ENCODE assay signal across 16 cellular contexts in the genomic region with DNA sequence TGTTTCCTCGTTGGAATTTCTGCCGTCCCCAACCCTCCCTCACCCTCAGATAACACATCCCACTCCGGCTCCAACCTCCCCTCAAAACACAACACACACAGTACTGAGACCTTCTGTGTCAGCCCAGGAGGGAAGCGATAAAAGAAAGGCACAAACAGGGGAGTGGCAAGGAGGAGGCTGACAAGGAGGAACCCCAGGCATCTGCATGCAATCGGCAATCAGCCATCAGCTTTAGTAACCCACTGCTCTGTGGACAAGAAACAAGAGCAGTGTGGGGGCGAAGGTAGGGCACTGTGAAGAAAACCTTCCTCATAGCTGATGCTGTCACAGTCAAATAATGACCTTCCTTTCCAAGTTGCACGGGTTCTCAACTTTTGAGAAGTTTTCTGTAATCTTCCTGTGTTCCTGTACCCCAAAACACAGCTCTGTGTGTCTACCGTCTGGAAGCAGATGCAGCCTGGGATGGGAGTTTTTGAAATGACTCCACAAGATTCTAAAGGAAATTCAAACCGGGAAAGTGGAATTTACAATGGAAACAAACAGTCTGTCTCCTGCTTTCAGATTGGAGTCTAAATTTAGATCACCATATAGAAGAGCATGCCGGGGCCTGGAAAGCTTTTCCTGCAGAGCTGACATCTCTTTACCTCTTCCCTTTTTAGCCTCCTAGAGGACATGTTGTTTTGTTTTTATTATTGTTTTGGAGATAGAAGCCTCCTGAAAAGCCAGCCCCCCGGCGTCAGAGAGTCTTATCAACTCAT. TPM values are rescaled to one million over a fixed set of nuclear protein-coding genes. Genes with fewer than 3 reads are reported as not detected.
DNase-seq lines count a peak whose midpoint lies in the region; ATAC-seq and TF ChIP-seq lines count a peak whose summit lies in the region.
"Had no signal": no experiment of that assay in that cellular context is flagged by ENCODE, and none has a peak within 500 bp of the region (broad histone marks: within the 10 kb centered on the region; RNA-seq: fewer than 3 reads in every experiment).

No MANE protein-coding gene starts in this region.

- H3K4me3 ChIP-seq in GM23248 (no peak overlapping the region), right cardiac atrium (ENCODE audit: low read length) (no peak overlapping the region), aorta (ENCODE audit: low read length in 2 of 2) (no peak overlapping the region)
- H3K4me3 ChIP-seq: Peyer's patch had no signal

- intact Hi-C loops in right cardiac atrium (cut with DNase I) (no loop called here), aorta (cut with DNase I) (no loop called here)

- no peaks in the 10 kb centered on the region for H3K79me2 ChIP-seq in GM23248 (ENCODE audit: insufficient read depth)

- no peaks in the 10 kb centered on the region for H3K36me3 Mint-ChIP-seq in progenitor cell of endocrine pancreas (ENCODE audit: insufficient read depth)
- H3K36me3 Mint-ChIP-seq: CD4-positive, alpha-beta memory T cell had no signal

- H3K4me1 Mint-ChIP-seq in progenitor cell of endocrine pancreas (ENCODE audit: low read depth): peaks cover 14% of the 10 kb centered on the region

- H3F3A ChIP-seq in GM23248 (ENCODE audit: insufficient read depth): no peaks in the 10 kb centered on the region

- in situ Hi-C loops in GM23248 (cut with MboI): loop anchor here (25.0 kb wide), 1 partner anchor 92 kb away; no protein-coding TSS in a partner anchor

- WGBS in GM23248 (ENCODE audit: low coverage in 1 of 2, low lambda C conversion rate in 2 of 2, missing lambda C conversion rate in 2 of 2), 2 experiments: 71 to 72% methylated on average over 12 of the region's 12 CpGs
- WGBS in right cardiac atrium: 17% methylated on average over 12 of the region's 12 CpGs
- WGBS in aorta, 2 donors: 14% methylated on average over 12 of the region's 12 CpGs

- ATAC-seq in right cardiac atrium (peak; percentile 40 to 71), aorta (ENCODE audit: low FRiP score) (no peak)
- ATAC-seq: stimulated activated naive CD8-positive, alpha-beta T cell treated with anti-CD3 and anti-CD28 coated beads, Interleukin-15, Interleukin-2, amounts not matched to agents 100 U/mL and 50 U/mL, for 24 hours had no signal

- H3K27ac ChIP-seq in GM23248 (no peak overlapping the region), right cardiac atrium (ENCODE audit: low read length) (peak overlapping the region; percentile 9), aorta (ENCODE audit: low read depth in 1 of 2, low read length in 2 of 2) (peak overlapping the region in 1 of 2 donors; percentile 58)
- H3K27ac ChIP-seq: WERI-Rb-1 had no signal

- no peaks in the 10 kb centered on the region for H3K27me3 Mint-ChIP-seq in progenitor cell of endocrine pancreas
- H3K27me3 Mint-ChIP-seq: CD4-positive, alpha-beta memory T cell had no signal

- H3K4me1 ChIP-seq in GM23248 (ENCODE audit: insufficient read depth) (peaks cover 9% of the 10 kb centered on the region), right cardiac atrium (ENCODE audit: control insufficient read depth, insufficient read depth, low read length) (peaks cover 2% of the 10 kb centered on the region), aorta (ENCODE audit: control insufficient read depth in 1 of 2, insufficient read depth in 2 of 2, low read length in 2 of 2) (peaks cover 3% of the 10 kb centered on the region in 2 donors)

- no peak overlapping the region for H3K4me2 ChIP-seq in GM23248 (ENCODE audit: unreplicated experiment)

- H3K27ac Mint-ChIP-seq in progenitor cell of endocrine pancreas: peak overlapping the region; percentile 23
- H3K27ac Mint-ChIP-seq: CD4-positive, alpha-beta memory T cell had no signal

- H3K27me3 ChIP-seq in GM23248 (replicated peaks; ENCODE audit: insufficient read depth) (no peaks in the 10 kb centered on the region), right cardiac atrium (ENCODE audit: control insufficient read depth, insufficient read depth) (no peaks in the 10 kb centered on the region), aorta (ENCODE audit: control insufficient read depth in 1 of 2, insufficient read depth in 2 of 2, low read length in 1 of 2) (no peaks in the 10 kb centered on the region)
- H3K27me3 ChIP-seq: Peyer's patch had no signal

- peak overlapping the region; percentile 58; the same call in 1 of the 2 replicates for H2AFZ ChIP-seq in GM23248

- H4K20me1 ChIP-seq in GM23248 (ENCODE audit: insufficient read depth): no peaks in the 10 kb centered on the region

- H3K9me3 ChIP-seq in GM23248 (ENCODE audit: low read depth) (no peaks in the 10 kb centered on the region), right cardiac atrium (ENCODE audit: control insufficient read depth, low read length) (no peaks in the 10 kb centered on the region), aorta (ENCODE audit: control insufficient read depth, low read length) (no peaks in the 10 kb centered on the region)
- H3K9me3 ChIP-seq: Peyer's patch had no signal

- no peaks in the 10 kb centered on the region for H3K9me2 ChIP-seq in GM23248 (ENCODE audit: insufficient read depth)

- no peaks in the 10 kb centered on the region for H3K9me3 Mint-ChIP-seq in progenitor cell of endocrine pancreas (ENCODE audit: low read depth)
- H3K9me3 Mint-ChIP-seq: CD4-positive, alpha-beta memory T cell had no signal

- H3K36me3 ChIP-seq in GM23248 (ENCODE audit: low read depth) (no peaks in the 10 kb centered on the region), aorta (ENCODE audit: control insufficient read depth in 1 of 2, insufficient read depth in 2 of 2, low read length in 1 of 2) (no peaks in the 10 kb centered on the region)
- H3K36me3 ChIP-seq: Peyer's patch, WERI-Rb-1 had no signal

- no peak overlapping the region for H3K9ac ChIP-seq in GM23248

- H3K4me3 Mint-ChIP-seq in progenitor cell of endocrine pancreas (ENCODE audit: low read depth): no peak overlapping the region
- H3K4me3 Mint-ChIP-seq: CD4-positive, alpha-beta memory T cell had no signal

- DNase-seq in GM23248 (no peak), astrocyte of the hippocampus (ENCODE audit: low read depth, low spot score) (peak; percentile 12), right cardiac atrium (no peak), progenitor cell of endocrine pancreas (ENCODE audit: low spot score, unreplicated experiment) (no peak), ureter (ENCODE audit: low spot score) (no peak), aorta (no peak), iPS-NIHi7 (ENCODE audit: extremely low spot score) (no peak), DMS 273 (lab: John Stamatoyannopoulos, UW; ENCODE audit: unreplicated experiment) (no peak)
- DNase-seq: activated effector memory CD4-positive, alpha-beta T cell treated with anti-CD3 and anti-CD28 coated beads, Interleukin-2, amount 50 U/mL, for 16 hours; CD4-positive, alpha-beta memory T cell; cortex of kidney; NCI-H2081 treated with DMSO at 0.1 percent for 48 hours; Peyer's patch; stimulated activated CD4-positive, alpha-beta T cell treated with anti-CD3 and anti-CD28 coated beads, Interleukin-1b, Interleukin-23, amount 100 ng/mL, for 48 hours; stimulated activated naive CD8-positive, alpha-beta T cell treated with anti-CD3 and anti-CD28 coated beads, Interleukin-15, Interleukin-2, amounts not matched to agents 100 U/mL and 50 U/mL, for 24 hours; WERI-Rb-1 had no signal

- no peak for TF ChIP-seq CTCF in progenitor cell of endocrine pancreas (IDR thresholded peaks at IDR 0.05; ENCODE audit: unreplicated experiment)

RNA-seq across cellular contexts. Expression of gene LPIN2, which starts 16.4 kb away (rescaled TPM):
- 29.2 and 33.9 TPM in 2 replicates for total RNA-seq in GM23248 (2014; rRNA removed; shearing (Covaris generic))
- 19.5 and 19.8 TPM in 2 replicates for polyA plus RNA-seq in GM23248 (2016; fragmentation: Nextera tagmentation; extraction: Ambion mirVana)
- 10 to 100 TPM; 12.6 to 18.1 (median 14.2) TPM for total RNA-seq in right cardiac atrium
- 5.0 TPM for polyA plus RNA-seq in right cardiac atrium
- total RNA-seq in progenitor cell of endocrine pancreas: 22.8 and 25.9 TPM in 2 replicates
- total RNA-seq in ureter: 14.1 TPM
- total RNA-seq in aorta: 10 to 100 TPM; 34.8 to 42.4 TPM
- polyA plus RNA-seq in aorta: 10 to 100 TPM in 1 of 2 donors, 1 to 10 TPM in 1; 9.1 to 16.5 TPM
